In the genomic region with DNA sequence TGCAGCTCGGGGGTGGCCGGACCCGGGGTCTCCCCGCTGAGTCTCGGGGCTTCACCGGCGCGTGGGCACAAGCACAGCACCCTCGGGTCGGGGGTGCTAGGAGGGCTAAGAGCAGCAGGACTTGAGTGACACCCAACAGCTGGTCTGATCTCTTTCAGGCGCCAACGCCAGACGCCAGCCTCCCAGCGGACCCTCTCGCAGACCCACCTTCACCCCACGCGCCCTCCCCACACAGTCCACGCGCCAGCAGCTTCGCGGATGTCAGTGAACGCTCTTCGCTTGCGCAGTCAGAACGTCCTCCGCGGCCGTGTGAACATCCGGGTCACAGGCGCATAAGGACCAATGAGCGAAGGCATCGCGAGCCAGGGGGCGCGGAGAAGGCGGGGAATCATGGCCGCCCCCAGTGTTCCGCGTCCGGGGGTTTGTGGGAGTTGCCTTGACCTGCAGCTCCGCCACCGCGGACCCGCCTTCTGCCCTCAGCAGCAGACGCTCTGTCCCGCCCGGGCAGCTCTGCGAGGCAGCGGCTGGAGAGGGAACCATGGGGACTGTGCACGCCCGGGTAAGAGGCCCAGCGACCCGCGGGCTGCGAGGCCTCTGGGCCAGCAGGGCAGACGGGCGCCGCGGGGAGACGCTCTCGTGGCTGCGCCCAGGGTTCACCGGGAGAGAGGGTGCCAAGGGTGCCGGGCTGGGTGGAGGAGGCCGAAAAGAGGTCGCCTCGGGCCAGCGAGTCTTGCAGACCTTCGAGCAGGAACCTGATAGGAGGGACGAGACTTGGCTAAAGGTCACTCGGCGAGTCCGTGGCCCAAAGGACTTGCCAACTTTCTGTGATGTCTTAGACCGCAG, we compare ENCODE assay signal across 1 cellular context.
TF ChIP-seq lines count a peak whose summit lies in the region.

A gene (plus strand): TSS at position 403 of the 843 bp plus-strand sequence. CDS start 136 bp downstream, at position 539.

TF ChIP-seq in WTC11, 78 proteins besides CTCF, POLR2A, EP300 and RAD21 (continued from another document and continues in another):
- TF ChIP-seq, protein P1, sequence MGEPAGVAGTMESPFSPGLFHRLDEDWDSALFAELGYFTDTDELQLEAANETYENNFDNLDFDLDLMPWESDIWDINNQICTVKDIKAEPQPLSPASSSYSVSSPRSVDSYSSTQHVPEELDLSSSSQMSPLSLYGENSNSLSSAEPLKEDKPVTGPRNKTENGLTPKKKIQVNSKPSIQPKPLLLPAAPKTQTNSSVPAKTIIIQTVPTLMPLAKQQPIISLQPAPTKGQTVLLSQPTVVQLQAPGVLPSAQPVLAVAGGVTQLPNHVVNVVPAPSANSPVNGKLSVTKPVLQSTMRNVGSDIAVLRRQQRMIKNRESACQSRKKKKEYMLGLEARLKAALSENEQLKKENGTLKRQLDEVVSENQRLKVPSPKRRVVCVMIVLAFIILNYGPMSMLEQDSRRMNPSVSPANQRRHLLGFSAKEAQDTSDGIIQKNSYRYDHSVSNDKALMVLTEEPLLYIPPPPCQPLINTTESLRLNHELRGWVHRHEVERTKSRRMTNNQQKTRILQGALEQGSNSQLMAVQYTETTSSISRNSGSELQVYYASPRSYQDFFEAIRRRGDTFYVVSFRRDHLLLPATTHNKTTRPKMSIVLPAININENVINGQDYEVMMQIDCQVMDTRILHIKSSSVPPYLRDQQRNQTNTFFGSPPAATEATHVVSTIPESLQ (CRISPR knock-in tag; IDR thresholded peaks at IDR 0.05): no peak
- TF ChIP-seq, protein P2, sequence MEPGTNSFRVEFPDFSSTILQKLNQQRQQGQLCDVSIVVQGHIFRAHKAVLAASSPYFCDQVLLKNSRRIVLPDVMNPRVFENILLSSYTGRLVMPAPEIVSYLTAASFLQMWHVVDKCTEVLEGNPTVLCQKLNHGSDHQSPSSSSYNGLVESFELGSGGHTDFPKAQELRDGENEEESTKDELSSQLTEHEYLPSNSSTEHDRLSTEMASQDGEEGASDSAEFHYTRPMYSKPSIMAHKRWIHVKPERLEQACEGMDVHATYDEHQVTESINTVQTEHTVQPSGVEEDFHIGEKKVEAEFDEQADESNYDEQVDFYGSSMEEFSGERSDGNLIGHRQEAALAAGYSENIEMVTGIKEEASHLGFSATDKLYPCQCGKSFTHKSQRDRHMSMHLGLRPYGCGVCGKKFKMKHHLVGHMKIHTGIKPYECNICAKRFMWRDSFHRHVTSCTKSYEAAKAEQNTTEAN (CRISPR knock-in tag; IDR thresholded peaks at IDR 0.05): peak; percentile 69; the same call in 1 of the 2 replicates
- TF ChIP-seq NFATC4 (CRISPR knock-in tag; IDR thresholded peaks at IDR 0.05): no peak
- 0 out of 2 replicates have a peak, but pooled peaks have one; percentile 78 for TF ChIP-seq NR3C1 (CRISPR knock-in tag; conservative IDR thresholded peaks at IDR 0.05; ENCODE audit: low read depth)
- TF ChIP-seq ZNF263 (CRISPR knock-in tag; IDR thresholded peaks at IDR 0.05; ENCODE audit: low read depth): no peak
- TF ChIP-seq MYBL2 (CRISPR knock-in tag; IDR thresholded peaks at IDR 0.05): peak; percentile 65; the same call in 1 of the 2 replicates
- no peak for TF ChIP-seq GTF2I (CRISPR knock-in tag; conservative IDR thresholded peaks at IDR 0.05)
- TF ChIP-seq, protein P3, sequence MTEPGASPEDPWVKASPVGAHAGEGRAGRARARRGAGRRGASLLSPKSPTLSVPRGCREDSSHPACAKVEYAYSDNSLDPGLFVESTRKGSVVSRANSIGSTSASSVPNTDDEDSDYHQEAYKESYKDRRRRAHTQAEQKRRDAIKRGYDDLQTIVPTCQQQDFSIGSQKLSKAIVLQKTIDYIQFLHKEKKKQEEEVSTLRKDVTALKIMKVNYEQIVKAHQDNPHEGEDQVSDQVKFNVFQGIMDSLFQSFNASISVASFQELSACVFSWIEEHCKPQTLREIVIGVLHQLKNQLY (CRISPR knock-in tag; IDR thresholded peaks at IDR 0.05): no peak
- no peak for TF ChIP-seq IRF2 (CRISPR knock-in tag; IDR thresholded peaks at IDR 0.05; ENCODE audit: borderline replicate concordance, low read depth)
- 0 out of 2 replicates have a peak, but pooled peaks have one; percentile 18 for TF ChIP-seq KAT7 (CRISPR knock-in tag; IDR thresholded peaks at IDR 0.05; ENCODE audit: borderline replicate concordance)
- TF ChIP-seq, protein P4, sequence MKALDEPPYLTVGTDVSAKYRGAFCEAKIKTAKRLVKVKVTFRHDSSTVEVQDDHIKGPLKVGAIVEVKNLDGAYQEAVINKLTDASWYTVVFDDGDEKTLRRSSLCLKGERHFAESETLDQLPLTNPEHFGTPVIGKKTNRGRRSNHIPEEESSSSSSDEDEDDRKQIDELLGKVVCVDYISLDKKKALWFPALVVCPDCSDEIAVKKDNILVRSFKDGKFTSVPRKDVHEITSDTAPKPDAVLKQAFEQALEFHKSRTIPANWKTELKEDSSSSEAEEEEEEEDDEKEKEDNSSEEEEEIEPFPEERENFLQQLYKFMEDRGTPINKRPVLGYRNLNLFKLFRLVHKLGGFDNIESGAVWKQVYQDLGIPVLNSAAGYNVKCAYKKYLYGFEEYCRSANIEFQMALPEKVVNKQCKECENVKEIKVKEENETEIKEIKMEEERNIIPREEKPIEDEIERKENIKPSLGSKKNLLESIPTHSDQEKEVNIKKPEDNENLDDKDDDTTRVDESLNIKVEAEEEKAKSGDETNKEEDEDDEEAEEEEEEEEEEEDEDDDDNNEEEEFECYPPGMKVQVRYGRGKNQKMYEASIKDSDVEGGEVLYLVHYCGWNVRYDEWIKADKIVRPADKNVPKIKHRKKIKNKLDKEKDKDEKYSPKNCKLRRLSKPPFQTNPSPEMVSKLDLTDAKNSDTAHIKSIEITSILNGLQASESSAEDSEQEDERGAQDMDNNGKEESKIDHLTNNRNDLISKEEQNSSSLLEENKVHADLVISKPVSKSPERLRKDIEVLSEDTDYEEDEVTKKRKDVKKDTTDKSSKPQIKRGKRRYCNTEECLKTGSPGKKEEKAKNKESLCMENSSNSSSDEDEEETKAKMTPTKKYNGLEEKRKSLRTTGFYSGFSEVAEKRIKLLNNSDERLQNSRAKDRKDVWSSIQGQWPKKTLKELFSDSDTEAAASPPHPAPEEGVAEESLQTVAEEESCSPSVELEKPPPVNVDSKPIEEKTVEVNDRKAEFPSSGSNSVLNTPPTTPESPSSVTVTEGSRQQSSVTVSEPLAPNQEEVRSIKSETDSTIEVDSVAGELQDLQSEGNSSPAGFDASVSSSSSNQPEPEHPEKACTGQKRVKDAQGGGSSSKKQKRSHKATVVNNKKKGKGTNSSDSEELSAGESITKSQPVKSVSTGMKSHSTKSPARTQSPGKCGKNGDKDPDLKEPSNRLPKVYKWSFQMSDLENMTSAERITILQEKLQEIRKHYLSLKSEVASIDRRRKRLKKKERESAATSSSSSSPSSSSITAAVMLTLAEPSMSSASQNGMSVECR (CRISPR knock-in tag; IDR thresholded peaks at IDR 0.05; ENCODE audit: borderline replicate concordance): 0 out of 2 replicates have a peak, but pooled peaks have one; percentile 79
- TF ChIP-seq OVOL2 (CRISPR knock-in tag; IDR thresholded peaks at IDR 0.05; ENCODE audit: borderline replicate concordance): no peak
- TF ChIP-seq, protein P5, sequence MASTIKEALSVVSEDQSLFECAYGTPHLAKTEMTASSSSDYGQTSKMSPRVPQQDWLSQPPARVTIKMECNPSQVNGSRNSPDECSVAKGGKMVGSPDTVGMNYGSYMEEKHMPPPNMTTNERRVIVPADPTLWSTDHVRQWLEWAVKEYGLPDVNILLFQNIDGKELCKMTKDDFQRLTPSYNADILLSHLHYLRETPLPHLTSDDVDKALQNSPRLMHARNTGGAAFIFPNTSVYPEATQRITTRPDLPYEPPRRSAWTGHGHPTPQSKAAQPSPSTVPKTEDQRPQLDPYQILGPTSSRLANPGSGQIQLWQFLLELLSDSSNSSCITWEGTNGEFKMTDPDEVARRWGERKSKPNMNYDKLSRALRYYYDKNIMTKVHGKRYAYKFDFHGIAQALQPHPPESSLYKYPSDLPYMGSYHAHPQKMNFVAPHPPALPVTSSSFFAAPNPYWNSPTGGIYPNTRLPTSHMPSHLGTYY (CRISPR knock-in tag; IDR thresholded peaks at IDR 0.05): no peak
- TF ChIP-seq, protein P6, sequence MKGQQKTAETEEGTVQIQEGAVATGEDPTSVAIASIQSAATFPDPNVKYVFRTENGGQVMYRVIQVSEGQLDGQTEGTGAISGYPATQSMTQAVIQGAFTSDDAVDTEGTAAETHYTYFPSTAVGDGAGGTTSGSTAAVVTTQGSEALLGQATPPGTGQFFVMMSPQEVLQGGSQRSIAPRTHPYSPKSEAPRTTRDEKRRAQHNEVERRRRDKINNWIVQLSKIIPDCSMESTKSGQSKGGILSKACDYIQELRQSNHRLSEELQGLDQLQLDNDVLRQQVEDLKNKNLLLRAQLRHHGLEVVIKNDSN (CRISPR knock-in tag; IDR thresholded peaks at IDR 0.05): peak; percentile 85
- TF ChIP-seq, protein P7, sequence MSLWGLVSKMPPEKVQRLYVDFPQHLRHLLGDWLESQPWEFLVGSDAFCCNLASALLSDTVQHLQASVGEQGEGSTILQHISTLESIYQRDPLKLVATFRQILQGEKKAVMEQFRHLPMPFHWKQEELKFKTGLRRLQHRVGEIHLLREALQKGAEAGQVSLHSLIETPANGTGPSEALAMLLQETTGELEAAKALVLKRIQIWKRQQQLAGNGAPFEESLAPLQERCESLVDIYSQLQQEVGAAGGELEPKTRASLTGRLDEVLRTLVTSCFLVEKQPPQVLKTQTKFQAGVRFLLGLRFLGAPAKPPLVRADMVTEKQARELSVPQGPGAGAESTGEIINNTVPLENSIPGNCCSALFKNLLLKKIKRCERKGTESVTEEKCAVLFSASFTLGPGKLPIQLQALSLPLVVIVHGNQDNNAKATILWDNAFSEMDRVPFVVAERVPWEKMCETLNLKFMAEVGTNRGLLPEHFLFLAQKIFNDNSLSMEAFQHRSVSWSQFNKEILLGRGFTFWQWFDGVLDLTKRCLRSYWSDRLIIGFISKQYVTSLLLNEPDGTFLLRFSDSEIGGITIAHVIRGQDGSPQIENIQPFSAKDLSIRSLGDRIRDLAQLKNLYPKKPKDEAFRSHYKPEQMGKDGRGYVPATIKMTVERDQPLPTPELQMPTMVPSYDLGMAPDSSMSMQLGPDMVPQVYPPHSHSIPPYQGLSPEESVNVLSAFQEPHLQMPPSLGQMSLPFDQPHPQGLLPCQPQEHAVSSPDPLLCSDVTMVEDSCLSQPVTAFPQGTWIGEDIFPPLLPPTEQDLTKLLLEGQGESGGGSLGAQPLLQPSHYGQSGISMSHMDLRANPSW (CRISPR knock-in tag; conservative IDR thresholded peaks at IDR 0.05; ENCODE audit: low read depth): no peak
- TF ChIP-seq ZNF671 (CRISPR knock-in tag; IDR thresholded peaks at IDR 0.05): no peak
- TF ChIP-seq TEAD1 (CRISPR knock-in tag; IDR thresholded peaks at IDR 0.05): peak; percentile 55
- no peak for TF ChIP-seq RELA (CRISPR knock-in tag; IDR thresholded peaks at IDR 0.05; ENCODE audit: borderline replicate concordance)
- TF ChIP-seq ZNF232 (CRISPR knock-in tag; IDR thresholded peaks at IDR 0.05): no peak
- peak; percentile 96 for TF ChIP-seq FOXK1 (CRISPR knock-in tag; IDR thresholded peaks at IDR 0.05)
- no peak for TF ChIP-seq HMGA2 (CRISPR knock-in tag; IDR thresholded peaks at IDR 0.05)
- no peak for TF ChIP-seq ZNF317 (CRISPR knock-in tag; IDR thresholded peaks at IDR 0.05; ENCODE audit: borderline replicate concordance, low read depth)
- TF ChIP-seq, protein P8, sequence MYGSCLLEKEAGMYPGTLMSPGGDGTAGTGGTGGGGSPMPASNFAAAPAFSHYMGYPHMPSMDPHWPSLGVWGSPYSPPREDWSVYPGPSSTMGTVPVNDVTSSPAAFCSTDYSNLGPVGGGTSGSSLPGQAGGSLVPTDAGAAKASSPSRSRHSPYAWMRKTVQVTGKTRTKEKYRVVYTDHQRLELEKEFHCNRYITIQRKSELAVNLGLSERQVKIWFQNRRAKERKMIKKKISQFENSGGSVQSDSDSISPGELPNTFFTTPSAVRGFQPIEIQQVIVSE (CRISPR knock-in tag; IDR thresholded peaks at IDR 0.05; ENCODE audit: borderline replicate concordance): no peak
- TF ChIP-seq RORB (CRISPR knock-in tag; IDR thresholded peaks at IDR 0.05): no peak
- peak; percentile 67; the same call in 1 of the 2 replicates for TF ChIP-seq CREM (CRISPR knock-in tag; IDR thresholded peaks at IDR 0.05)
- TF ChIP-seq, protein P9, sequence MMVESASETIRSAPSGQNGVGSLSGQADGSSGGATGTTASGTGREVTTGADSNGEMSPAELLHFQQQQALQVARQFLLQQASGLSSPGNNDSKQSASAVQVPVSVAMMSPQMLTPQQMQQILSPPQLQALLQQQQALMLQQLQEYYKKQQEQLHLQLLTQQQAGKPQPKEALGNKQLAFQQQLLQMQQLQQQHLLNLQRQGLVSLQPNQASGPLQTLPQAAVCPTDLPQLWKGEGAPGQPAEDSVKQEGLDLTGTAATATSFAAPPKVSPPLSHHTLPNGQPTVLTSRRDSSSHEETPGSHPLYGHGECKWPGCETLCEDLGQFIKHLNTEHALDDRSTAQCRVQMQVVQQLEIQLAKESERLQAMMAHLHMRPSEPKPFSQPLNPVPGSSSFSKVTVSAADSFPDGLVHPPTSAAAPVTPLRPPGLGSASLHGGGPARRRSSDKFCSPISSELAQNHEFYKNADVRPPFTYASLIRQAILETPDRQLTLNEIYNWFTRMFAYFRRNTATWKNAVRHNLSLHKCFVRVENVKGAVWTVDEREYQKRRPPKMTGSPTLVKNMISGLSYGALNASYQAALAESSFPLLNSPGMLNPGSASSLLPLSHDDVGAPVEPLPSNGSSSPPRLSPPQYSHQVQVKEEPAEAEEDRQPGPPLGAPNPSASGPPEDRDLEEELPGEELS (CRISPR knock-in tag; IDR thresholded peaks at IDR 0.05): no peak; the same call in none of the 2 replicates
- TF ChIP-seq, protein P10, sequence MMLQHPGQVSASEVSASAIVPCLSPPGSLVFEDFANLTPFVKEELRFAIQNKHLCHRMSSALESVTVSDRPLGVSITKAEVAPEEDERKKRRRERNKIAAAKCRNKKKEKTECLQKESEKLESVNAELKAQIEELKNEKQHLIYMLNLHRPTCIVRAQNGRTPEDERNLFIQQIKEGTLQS (CRISPR knock-in tag; conservative IDR thresholded peaks at IDR 0.05): no peak
- TF ChIP-seq, protein P11, sequence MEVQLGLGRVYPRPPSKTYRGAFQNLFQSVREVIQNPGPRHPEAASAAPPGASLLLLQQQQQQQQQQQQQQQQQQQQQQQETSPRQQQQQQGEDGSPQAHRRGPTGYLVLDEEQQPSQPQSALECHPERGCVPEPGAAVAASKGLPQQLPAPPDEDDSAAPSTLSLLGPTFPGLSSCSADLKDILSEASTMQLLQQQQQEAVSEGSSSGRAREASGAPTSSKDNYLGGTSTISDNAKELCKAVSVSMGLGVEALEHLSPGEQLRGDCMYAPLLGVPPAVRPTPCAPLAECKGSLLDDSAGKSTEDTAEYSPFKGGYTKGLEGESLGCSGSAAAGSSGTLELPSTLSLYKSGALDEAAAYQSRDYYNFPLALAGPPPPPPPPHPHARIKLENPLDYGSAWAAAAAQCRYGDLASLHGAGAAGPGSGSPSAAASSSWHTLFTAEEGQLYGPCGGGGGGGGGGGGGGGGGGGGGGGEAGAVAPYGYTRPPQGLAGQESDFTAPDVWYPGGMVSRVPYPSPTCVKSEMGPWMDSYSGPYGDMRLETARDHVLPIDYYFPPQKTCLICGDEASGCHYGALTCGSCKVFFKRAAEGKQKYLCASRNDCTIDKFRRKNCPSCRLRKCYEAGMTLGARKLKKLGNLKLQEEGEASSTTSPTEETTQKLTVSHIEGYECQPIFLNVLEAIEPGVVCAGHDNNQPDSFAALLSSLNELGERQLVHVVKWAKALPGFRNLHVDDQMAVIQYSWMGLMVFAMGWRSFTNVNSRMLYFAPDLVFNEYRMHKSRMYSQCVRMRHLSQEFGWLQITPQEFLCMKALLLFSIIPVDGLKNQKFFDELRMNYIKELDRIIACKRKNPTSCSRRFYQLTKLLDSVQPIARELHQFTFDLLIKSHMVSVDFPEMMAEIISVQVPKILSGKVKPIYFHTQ (CRISPR knock-in tag; IDR thresholded peaks at IDR 0.05): no peak
- TF ChIP-seq GABPB1 (CRISPR knock-in tag; IDR thresholded peaks at IDR 0.05): peak; percentile 58
- no peak for TF ChIP-seq ESRRA (CRISPR knock-in tag; IDR thresholded peaks at IDR 0.05; ENCODE audit: borderline replicate concordance)
- no peak for TF ChIP-seq TCF7 (CRISPR knock-in tag; IDR thresholded peaks at IDR 0.05; ENCODE audit: low read depth)
